Comparison of ENCODE assay signal across 8 cellular contexts in the genomic region with DNA sequence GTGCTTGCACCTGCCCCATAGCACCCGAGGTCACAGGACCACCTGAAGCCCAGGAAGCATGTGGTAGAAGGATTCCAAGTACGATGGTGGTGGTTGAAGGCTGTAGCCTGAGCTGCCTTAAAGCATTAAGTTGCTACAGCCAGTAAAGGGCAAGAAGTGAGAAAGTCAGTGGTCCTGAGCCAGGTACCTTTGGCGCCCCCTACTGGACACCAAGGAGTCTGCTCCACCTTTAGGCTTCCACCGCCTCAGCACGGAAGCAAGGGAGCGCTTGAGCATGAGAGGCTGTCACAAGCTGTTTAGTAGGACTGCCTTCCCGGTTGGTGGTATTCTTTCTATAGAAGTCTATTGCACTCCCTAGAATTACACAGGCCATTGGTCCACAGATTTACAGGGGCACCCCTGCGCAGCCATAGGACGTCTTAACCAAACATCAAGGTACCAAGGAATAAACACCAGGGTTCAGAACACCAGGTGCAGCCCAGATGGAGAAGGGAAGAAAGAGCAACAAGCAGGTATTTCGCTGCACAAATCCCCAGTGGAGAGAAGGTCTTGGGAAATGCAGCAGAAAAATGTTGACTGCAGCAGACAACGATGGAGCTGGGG.
DNase-seq lines count a peak whose midpoint lies in the region; ATAC-seq lines count a peak whose summit lies in the region.

No MANE protein-coding gene starts in this region.

- peak in 9 of 14 donors; percentile 6 to 67 (median 35) for DNase-seq in C1 segment of cervical spinal cord (lab: John Stamatoyannopoulos, UW)
- peak; percentile 66 for DNase-seq in NCI-H2227 (lab: John Stamatoyannopoulos, UW; ENCODE audit: unreplicated experiment)
- peak; percentile 28 to 38 for DNase-seq in activated CD4-positive, alpha-beta T cell treated with anti-CD3 and anti-CD28 coated beads, Interleukin-2, amount 50 U/mL, for 4 hours
- DNase-seq in effector CD4-positive, alpha-beta T cell, result peak; percentile 47
- peak; percentile 70 for DNase-seq in midbrain (lab: John Stamatoyannopoulos, UW)
- peak; percentile 5 to 21 for DNase-seq in stimulated activated CD8-positive, alpha-beta memory T cell treated with anti-CD3 and anti-CD28 coated beads, Interleukin-7, amount 100 ng/mL, for 1 hour (ENCODE audit: low read depth in 2 of 2)

- ATAC-seq in GM21390 (IDR thresholded peaks at IDR 0.05; ENCODE audit: unreplicated experiment) (peak; percentile 69), GM19397 (IDR thresholded peaks at IDR 0.05; ENCODE audit: unreplicated experiment) (no peak)

Comparison
In these comparisons a context has a peak if more than half of its experiments do, and no peak if none do; other contexts are left out.
1. DNase-seq: peak in every context shown above with its lines; median percentile 70 in midbrain; 66 in NCI-H2227; 47 in effector CD4-positive, alpha-beta T cell; 35 in C1 segment of cervical spinal cord; 33 in activated CD4-positive, alpha-beta T cell treated with anti-CD3 and anti-CD28 coated beads, Interleukin-2, amount 50 U/mL, for 4 hours; 13 in stimulated activated CD8-positive, alpha-beta memory T cell treated with anti-CD3 and anti-CD28 coated beads, Interleukin-7, amount 100 ng/mL, for 1 hour.